In the genomic region with DNA sequence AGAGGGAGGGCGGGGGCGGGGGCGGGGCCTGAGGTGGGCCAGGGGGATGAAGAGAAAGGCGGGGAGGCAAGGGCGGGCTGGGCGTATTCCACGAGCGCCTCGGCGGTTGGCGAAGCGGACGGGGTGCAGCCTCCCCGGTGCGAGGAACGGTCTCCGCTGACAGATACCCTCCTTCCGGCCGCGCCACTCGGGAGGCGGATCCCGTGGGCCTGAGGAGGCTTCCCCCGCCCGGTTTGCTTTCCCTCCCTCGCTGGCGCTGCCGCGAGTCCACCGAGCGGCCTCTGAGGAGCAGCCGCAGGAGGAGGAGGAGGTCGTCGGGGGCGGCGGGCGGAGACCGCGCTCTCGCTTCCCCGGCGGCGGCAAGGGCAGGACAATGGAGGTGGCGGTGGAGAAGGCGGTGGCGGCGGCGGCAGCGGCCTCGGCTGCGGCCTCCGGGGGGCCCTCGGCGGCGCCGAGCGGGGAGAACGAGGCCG, we compare ENCODE assay signal across 1 cellular context.
A peak's percentile ranks its signal among the peaks of the same experiment; 100 is the strongest.
TF ChIP-seq lines count a peak whose summit lies in the region.

TSS of gene TRIM24 (plus strand) at position 84 of the 473 bp plus-strand sequence. CDS start at position 374, 290 bp downstream.

TF ChIP-seq in GM12878, 131 proteins besides CTCF, POLR2A, EP300 and RAD21 (continued from another document and continues in another):
- TF ChIP-seq, protein P1, sequence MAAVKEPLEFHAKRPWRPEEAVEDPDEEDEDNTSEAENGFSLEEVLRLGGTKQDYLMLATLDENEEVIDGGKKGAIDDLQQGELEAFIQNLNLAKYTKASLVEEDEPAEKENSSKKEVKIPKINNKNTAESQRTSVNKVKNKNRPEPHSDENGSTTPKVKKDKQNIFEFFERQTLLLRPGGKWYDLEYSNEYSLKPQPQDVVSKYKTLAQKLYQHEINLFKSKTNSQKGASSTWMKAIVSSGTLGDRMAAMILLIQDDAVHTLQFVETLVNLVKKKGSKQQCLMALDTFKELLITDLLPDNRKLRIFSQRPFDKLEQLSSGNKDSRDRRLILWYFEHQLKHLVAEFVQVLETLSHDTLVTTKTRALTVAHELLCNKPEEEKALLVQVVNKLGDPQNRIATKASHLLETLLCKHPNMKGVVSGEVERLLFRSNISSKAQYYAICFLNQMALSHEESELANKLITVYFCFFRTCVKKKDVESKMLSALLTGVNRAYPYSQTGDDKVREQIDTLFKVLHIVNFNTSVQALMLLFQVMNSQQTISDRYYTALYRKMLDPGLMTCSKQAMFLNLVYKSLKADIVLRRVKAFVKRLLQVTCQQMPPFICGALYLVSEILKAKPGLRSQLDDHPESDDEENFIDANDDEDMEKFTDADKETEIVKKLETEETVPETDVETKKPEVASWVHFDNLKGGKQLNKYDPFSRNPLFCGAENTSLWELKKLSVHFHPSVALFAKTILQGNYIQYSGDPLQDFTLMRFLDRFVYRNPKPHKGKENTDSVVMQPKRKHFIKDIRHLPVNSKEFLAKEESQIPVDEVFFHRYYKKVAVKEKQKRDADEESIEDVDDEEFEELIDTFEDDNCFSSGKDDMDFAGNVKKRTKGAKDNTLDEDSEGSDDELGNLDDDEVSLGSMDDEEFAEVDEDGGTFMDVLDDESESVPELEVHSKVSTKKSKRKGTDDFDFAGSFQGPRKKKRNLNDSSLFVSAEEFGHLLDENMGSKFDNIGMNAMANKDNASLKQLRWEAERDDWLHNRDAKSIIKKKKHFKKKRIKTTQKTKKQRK (IDR thresholded peaks at IDR 0.05; ENCODE audit: low read depth, low read length) = no peak
- 0 out of 2 replicates have a peak, but pooled peaks have one; percentile 50 for TF ChIP-seq STAT1 (conservative IDR thresholded peaks at IDR 0.05)
- no peak for TF ChIP-seq ATF2 (IDR thresholded peaks at IDR 0.05; ENCODE audit: low read length)
- TF ChIP-seq BHLHE40 (IDR thresholded peaks at IDR 0.05; ENCODE audit: borderline replicate concordance in 1 of 2, low read depth in 2 of 2, low read length in 1 of 2) = peak in 1 of 2 experiments; percentile 56; a peak in 2 of 4 replicates
- TF ChIP-seq ZNF384 (IDR thresholded peaks at IDR 0.05; ENCODE audit: borderline replicate concordance, low read depth, low read length) = no peak
- no peak; the same call in 1 of the 2 replicates for TF ChIP-seq CBX5 (IDR thresholded peaks at IDR 0.05; ENCODE audit: low read depth)
- TF ChIP-seq TCF12 (IDR thresholded peaks at IDR 0.05; ENCODE audit: low read depth, low read length) = 0 out of 2 replicates have a peak, but pooled peaks have one; percentile 3
- peak; percentile 86 for TF ChIP-seq NKRF (conservative IDR thresholded peaks at IDR 0.05)
- TF ChIP-seq NR2C2 (IDR thresholded peaks at IDR 0.05; ENCODE audit: borderline replicate concordance, control insufficient read depth, insufficient read length, low read depth) = no peak
- TF ChIP-seq CHD2 (IDR thresholded peaks at IDR 0.05; ENCODE audit: borderline replicate concordance, low read depth, low read length) = peak; percentile 32; the same call in 1 of the 2 replicates
- TF ChIP-seq PAX5 (IDR thresholded peaks at IDR 0.05; ENCODE audit: borderline replicate concordance, low read depth, low read length) = no peak
- TF ChIP-seq, protein P2, sequence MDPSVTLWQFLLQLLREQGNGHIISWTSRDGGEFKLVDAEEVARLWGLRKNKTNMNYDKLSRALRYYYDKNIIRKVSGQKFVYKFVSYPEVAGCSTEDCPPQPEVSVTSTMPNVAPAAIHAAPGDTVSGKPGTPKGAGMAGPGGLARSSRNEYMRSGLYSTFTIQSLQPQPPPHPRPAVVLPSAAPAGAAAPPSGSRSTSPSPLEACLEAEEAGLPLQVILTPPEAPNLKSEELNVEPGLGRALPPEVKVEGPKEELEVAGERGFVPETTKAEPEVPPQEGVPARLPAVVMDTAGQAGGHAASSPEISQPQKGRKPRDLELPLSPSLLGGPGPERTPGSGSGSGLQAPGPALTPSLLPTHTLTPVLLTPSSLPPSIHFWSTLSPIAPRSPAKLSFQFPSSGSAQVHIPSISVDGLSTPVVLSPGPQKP (IDR thresholded peaks at IDR 0.05; ENCODE audit: low read depth, low read length) = 0 out of 2 replicates have a peak, but pooled peaks have one; percentile 34
- peak; percentile 10 for TF ChIP-seq RFX5 (IDR thresholded peaks at IDR 0.05; ENCODE audit: low read depth, low read length)
- TF ChIP-seq MYB (IDR thresholded peaks at IDR 0.05; ENCODE audit: borderline replicate concordance, low read depth, low read length) = 0 out of 2 replicates have a peak, but pooled peaks have one; percentile 11
- no peak for TF ChIP-seq REST (IDR thresholded peaks at IDR 0.05; ENCODE audit: low read depth, low read length)
- TF ChIP-seq MXI1 (IDR thresholded peaks at IDR 0.05; ENCODE audit: low read depth, low read length) = peak; percentile 44; the same call in 1 of the 2 replicates
- peak; percentile 45 for TF ChIP-seq YY1 (IDR thresholded peaks at IDR 0.05; ENCODE audit: low read depth, low read length)
- TF ChIP-seq, protein P3, sequence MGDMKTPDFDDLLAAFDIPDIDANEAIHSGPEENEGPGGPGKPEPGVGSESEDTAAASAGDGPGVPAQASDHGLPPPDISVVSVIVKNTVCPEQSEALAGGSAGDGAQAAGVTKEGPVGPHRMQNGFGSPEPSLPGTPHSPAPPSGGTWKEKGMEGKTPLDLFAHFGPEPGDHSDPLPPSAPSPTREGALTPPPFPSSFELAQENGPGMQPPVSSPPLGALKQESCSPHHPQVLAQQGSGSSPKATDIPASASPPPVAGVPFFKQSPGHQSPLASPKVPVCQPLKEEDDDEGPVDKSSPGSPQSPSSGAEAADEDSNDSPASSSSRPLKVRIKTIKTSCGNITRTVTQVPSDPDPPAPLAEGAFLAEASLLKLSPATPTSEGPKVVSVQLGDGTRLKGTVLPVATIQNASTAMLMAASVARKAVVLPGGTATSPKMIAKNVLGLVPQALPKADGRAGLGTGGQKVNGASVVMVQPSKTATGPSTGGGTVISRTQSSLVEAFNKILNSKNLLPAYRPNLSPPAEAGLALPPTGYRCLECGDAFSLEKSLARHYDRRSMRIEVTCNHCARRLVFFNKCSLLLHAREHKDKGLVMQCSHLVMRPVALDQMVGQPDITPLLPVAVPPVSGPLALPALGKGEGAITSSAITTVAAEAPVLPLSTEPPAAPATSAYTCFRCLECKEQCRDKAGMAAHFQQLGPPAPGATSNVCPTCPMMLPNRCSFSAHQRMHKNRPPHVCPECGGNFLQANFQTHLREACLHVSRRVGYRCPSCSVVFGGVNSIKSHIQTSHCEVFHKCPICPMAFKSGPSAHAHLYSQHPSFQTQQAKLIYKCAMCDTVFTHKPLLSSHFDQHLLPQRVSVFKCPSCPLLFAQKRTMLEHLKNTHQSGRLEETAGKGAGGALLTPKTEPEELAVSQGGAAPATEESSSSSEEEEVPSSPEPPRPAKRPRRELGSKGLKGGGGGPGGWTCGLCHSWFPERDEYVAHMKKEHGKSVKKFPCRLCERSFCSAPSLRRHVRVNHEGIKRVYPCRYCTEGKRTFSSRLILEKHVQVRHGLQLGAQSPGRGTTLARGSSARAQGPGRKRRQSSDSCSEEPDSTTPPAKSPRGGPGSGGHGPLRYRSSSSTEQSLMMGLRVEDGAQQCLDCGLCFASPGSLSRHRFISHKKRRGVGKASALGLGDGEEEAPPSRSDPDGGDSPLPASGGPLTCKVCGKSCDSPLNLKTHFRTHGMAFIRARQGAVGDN (IDR thresholded peaks at IDR 0.05) = peak; percentile 32; the same call in 1 of the 2 replicates
- TF ChIP-seq, protein P4, sequence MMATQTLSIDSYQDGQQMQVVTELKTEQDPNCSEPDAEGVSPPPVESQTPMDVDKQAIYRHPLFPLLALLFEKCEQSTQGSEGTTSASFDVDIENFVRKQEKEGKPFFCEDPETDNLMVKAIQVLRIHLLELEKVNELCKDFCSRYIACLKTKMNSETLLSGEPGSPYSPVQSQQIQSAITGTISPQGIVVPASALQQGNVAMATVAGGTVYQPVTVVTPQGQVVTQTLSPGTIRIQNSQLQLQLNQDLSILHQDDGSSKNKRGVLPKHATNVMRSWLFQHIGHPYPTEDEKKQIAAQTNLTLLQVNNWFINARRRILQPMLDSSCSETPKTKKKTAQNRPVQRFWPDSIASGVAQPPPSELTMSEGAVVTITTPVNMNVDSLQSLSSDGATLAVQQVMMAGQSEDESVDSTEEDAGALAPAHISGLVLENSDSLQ (IDR thresholded peaks at IDR 0.05) = peak; percentile 45; the same call in 1 of the 2 replicates
- TF ChIP-seq SP1 (IDR thresholded peaks at IDR 0.05; ENCODE audit: low read depth, low read length) = peak; percentile 5
- TF ChIP-seq CREB1 (IDR thresholded peaks at IDR 0.05; ENCODE audit: low read depth) = peak; percentile 45; the same call in 1 of the 2 replicates
- no peak for TF ChIP-seq CUX1 (IDR thresholded peaks at IDR 0.05; ENCODE audit: insufficient replicate concordance, low read depth, low read length)
- 0 out of 3 replicates have a peak, but pooled peaks of 1 of the 2 experiments have one; percentile 5 for TF ChIP-seq EGR1 (IDR thresholded peaks at IDR 0.05; ENCODE audit: borderline replicate concordance in 1 of 2, low read depth in 2 of 2, low read length in 2 of 2)
- peak; percentile 58; the same call in 2 of the 3 replicates for TF ChIP-seq POU2F2 (IDR thresholded peaks at IDR 0.05; ENCODE audit: borderline replicate concordance, low read depth, low read length)
- TF ChIP-seq ATF7 (IDR thresholded peaks at IDR 0.05; ENCODE audit: low read depth) = no peak
- peak; percentile 65 for TF ChIP-seq KLF5 (IDR thresholded peaks at IDR 0.05; ENCODE audit: partially characterized antibody)
